32 cellular contexts compared by ENCODE assay signal in the genomic region with DNA sequence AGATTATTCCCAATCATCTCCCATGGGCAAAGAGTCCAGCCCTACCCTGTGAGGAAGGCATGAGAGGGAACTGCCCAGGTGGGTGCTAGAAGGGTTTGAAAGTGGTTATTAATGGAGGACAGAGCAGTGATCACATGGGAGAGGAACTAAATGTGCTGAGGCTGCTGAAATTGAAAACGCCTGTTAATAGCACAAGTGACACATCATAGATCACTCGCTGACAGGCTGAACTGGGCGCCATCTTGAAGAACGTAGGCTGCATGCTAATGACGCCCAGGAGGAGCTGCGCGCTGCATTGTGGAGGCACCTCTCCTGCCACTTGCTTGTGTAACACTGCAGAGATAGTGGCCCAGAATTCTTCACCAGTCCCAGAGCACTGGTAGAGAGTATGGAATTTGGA.
"Had no signal": no experiment of that assay in that cellular context is flagged by ENCODE, and none has a peak within 500 bp of the region (broad histone marks: within the 10 kb centered on the region; RNA-seq: fewer than 3 reads in every experiment).

No MANE protein-coding gene starts in this region.

- H3K9me3 Mint-ChIP-seq: natural killer cell treated with Interleukin-12 subunit alpha and Interleukin-12 subunit beta and Interleukin-15 and Interleukin-18, amount 100 ng/mL, for 72 hours; stimulated activated naive CD8-positive, alpha-beta T cell treated with anti-CD3 and anti-CD28 coated beads, Interleukin-15, amount 100 ng/mL, for 72 hours had no signal

- H3K36me3 ChIP-seq: neural progenitor cell, ovary, spleen, suprapubic skin, tibial artery, transverse colon, upper lobe of right lung, vagina had no signal

- H2AFZ ChIP-seq: neural progenitor cell, parathyroid adenoma had no signal

- H3K27ac Mint-ChIP-seq: naive thymus-derived CD8-positive, alpha-beta T cell; natural killer cell treated with Interleukin-12 subunit alpha and Interleukin-12 subunit beta and Interleukin-15 and Interleukin-18, amount 100 ng/mL, for 72 hours; nephron progenitor cell; neural progenitor cell; progenitor cell of endocrine pancreas; stimulated activated memory B cell treated with anti-CD40 and anti-IgM and Interleukin-4, amounts not matched to agents 10 μg/mL and 1 μg/mL and 100 μg/mL, for 72 hours; stimulated activated naive CD8-positive, alpha-beta T cell treated with anti-CD3 and anti-CD28 coated beads, Interleukin-15, amount 100 ng/mL, for 72 hours; type B pancreatic cell had no signal

- H3K9me3 ChIP-seq: ovary, psoas muscle, testis, tibial artery, transverse colon, upper lobe of right lung, vagina had no signal

- H3K9ac ChIP-seq: neural progenitor cell, parathyroid adenoma had no signal

- ATAC-seq: naive thymus-derived CD8-positive, alpha-beta T cell; natural killer cell treated with Interleukin-12 subunit alpha and Interleukin-12 subunit beta and Interleukin-15 and Interleukin-18, amount 100 ng/mL, for 72 hours; psoas muscle; sciatic nerve; stimulated activated memory B cell treated with anti-CD40 and anti-IgM and Interleukin-4, amounts not matched to agents 10 μg/mL and 1 μg/mL and 100 μg/mL, for 72 hours; stimulated activated naive CD8-positive, alpha-beta T cell treated with anti-CD3 and anti-CD28 coated beads, Interleukin-15, amount 100 ng/mL, for 72 hours; stimulated activated naive CD8-positive, alpha-beta T cell treated with anti-CD3 and anti-CD28 coated beads, Interleukin-15, Interleukin-2, amounts not matched to agents 100 U/mL and 50 U/mL, for 24 hours; upper lobe of right lung had no signal

- FAIRE-seq: urothelium cell line had no signal

- H3K27ac ChIP-seq: neural progenitor cell, ovary, parathyroid adenoma, psoas muscle, skin epidermis, spleen, suprapubic skin, testis, tibial artery, transverse colon, upper lobe of right lung, vagina had no signal

- H3K27me3 Mint-ChIP-seq: stimulated activated memory B cell treated with anti-CD40 and anti-IgM and Interleukin-4, amounts not matched to agents 10 μg/mL and 1 μg/mL and 100 μg/mL, for 72 hours had no signal

- H3K4me1 ChIP-seq: parathyroid adenoma, psoas muscle, suprapubic skin, testis, tibial artery, transverse colon, upper lobe of right lung, vagina had no signal

- H3K27me3 ChIP-seq: ovary, spleen, suprapubic skin, testis, tibial artery, transverse colon, upper lobe of right lung, vagina had no signal

- H3K4me1 Mint-ChIP-seq: stimulated activated memory B cell treated with anti-CD40 and anti-IgM and Interleukin-4, amounts not matched to agents 10 μg/mL and 1 μg/mL and 100 μg/mL, for 72 hours had no signal

- H3K4me3 Mint-ChIP-seq: naive thymus-derived CD8-positive, alpha-beta T cell; natural killer cell treated with Interleukin-12 subunit alpha and Interleukin-12 subunit beta and Interleukin-15 and Interleukin-18, amount 100 ng/mL, for 72 hours; nephron progenitor cell; neural progenitor cell; stimulated activated memory B cell treated with anti-CD40 and anti-IgM and Interleukin-4, amounts not matched to agents 10 μg/mL and 1 μg/mL and 100 μg/mL, for 72 hours; stimulated activated naive CD8-positive, alpha-beta T cell treated with anti-CD3 and anti-CD28 coated beads, Interleukin-15, amount 100 ng/mL, for 72 hours; type B pancreatic cell had no signal

- H3K4me2 ChIP-seq: neural progenitor cell, smooth muscle cell had no signal

- H3K4me3 ChIP-seq: neural progenitor cell, ovary, psoas muscle, skin epidermis, smooth muscle cell, spleen, suprapubic skin, testis, tibial artery, transverse colon, upper lobe of right lung, vagina had no signal

- H3K36me3 Mint-ChIP-seq: naive thymus-derived CD8-positive, alpha-beta T cell; natural killer cell treated with Interleukin-12 subunit alpha and Interleukin-12 subunit beta and Interleukin-15 and Interleukin-18, amount 100 ng/mL, for 72 hours; neural progenitor cell; stimulated activated memory B cell treated with anti-CD40 and anti-IgM and Interleukin-4, amounts not matched to agents 10 μg/mL and 1 μg/mL and 100 μg/mL, for 72 hours had no signal

- DNase-seq: naive thymus-derived CD8-positive, alpha-beta T cell; nephron progenitor cell; occipital lobe; ovary; psoas muscle; right cardiac atrium; spleen; stimulated activated CD4-positive, alpha-beta T cell treated with anti-CD3 and anti-CD28 coated beads, Interleukin-12 subunit alpha, Interleukin-12 subunit beta, amount 100 ng/mL, for 4 hours; stimulated activated CD4-positive, alpha-beta T cell treated with anti-CD3 and anti-CD28 coated beads, Interleukin-1b, Interleukin-23, amount 100 ng/mL, for 48 hours; stimulated activated CD4-positive, alpha-beta T cell treated with anti-CD3 and anti-CD28 coated beads, Interleukin-4, amount 100 ng/mL, for 1 hour; stimulated activated CD4-positive, alpha-beta T cell treated with anti-CD3 and anti-CD28 coated beads, Interleukin-4, amount 100 ng/mL, for 4 hours; stimulated activated CD8-positive, alpha-beta memory T cell treated with anti-CD3 and anti-CD28 coated beads, Interleukin-4, amount 100 ng/mL, for 48 hours; stimulated activated naive CD4-positive, alpha-beta T cell; stimulated activated naive CD8-positive, alpha-beta T cell treated with anti-CD3 and anti-CD28 coated beads, Interleukin-15, amount 100 ng/mL, for 72 hours; stimulated activated naive CD8-positive, alpha-beta T cell treated with anti-CD3 and anti-CD28 coated beads, Interleukin-15, Interleukin-2, amounts not matched to agents 100 U/mL and 50 U/mL, for 24 hours; substantia nigra; testis; tibial artery; transverse colon; upper lobe of right lung had no signal

- H3K79me2 ChIP-seq: parathyroid adenoma had no signal
